1 cellular context compared by ENCODE assay signal in genomic region chr1:236604218-236605029, GRCh38.
TF ChIP-seq lines count a peak whose summit lies in the region.

Gene HEATR1 (minus strand): TSS chr1:236604516. CDS start chr1:236604095, 421 bp downstream.

TF ChIP-seq in K562, 482 proteins besides CTCF, POLR2A, EP300 and RAD21 (continued from another document and continues in another):
- TF ChIP-seq, protein P1, sequence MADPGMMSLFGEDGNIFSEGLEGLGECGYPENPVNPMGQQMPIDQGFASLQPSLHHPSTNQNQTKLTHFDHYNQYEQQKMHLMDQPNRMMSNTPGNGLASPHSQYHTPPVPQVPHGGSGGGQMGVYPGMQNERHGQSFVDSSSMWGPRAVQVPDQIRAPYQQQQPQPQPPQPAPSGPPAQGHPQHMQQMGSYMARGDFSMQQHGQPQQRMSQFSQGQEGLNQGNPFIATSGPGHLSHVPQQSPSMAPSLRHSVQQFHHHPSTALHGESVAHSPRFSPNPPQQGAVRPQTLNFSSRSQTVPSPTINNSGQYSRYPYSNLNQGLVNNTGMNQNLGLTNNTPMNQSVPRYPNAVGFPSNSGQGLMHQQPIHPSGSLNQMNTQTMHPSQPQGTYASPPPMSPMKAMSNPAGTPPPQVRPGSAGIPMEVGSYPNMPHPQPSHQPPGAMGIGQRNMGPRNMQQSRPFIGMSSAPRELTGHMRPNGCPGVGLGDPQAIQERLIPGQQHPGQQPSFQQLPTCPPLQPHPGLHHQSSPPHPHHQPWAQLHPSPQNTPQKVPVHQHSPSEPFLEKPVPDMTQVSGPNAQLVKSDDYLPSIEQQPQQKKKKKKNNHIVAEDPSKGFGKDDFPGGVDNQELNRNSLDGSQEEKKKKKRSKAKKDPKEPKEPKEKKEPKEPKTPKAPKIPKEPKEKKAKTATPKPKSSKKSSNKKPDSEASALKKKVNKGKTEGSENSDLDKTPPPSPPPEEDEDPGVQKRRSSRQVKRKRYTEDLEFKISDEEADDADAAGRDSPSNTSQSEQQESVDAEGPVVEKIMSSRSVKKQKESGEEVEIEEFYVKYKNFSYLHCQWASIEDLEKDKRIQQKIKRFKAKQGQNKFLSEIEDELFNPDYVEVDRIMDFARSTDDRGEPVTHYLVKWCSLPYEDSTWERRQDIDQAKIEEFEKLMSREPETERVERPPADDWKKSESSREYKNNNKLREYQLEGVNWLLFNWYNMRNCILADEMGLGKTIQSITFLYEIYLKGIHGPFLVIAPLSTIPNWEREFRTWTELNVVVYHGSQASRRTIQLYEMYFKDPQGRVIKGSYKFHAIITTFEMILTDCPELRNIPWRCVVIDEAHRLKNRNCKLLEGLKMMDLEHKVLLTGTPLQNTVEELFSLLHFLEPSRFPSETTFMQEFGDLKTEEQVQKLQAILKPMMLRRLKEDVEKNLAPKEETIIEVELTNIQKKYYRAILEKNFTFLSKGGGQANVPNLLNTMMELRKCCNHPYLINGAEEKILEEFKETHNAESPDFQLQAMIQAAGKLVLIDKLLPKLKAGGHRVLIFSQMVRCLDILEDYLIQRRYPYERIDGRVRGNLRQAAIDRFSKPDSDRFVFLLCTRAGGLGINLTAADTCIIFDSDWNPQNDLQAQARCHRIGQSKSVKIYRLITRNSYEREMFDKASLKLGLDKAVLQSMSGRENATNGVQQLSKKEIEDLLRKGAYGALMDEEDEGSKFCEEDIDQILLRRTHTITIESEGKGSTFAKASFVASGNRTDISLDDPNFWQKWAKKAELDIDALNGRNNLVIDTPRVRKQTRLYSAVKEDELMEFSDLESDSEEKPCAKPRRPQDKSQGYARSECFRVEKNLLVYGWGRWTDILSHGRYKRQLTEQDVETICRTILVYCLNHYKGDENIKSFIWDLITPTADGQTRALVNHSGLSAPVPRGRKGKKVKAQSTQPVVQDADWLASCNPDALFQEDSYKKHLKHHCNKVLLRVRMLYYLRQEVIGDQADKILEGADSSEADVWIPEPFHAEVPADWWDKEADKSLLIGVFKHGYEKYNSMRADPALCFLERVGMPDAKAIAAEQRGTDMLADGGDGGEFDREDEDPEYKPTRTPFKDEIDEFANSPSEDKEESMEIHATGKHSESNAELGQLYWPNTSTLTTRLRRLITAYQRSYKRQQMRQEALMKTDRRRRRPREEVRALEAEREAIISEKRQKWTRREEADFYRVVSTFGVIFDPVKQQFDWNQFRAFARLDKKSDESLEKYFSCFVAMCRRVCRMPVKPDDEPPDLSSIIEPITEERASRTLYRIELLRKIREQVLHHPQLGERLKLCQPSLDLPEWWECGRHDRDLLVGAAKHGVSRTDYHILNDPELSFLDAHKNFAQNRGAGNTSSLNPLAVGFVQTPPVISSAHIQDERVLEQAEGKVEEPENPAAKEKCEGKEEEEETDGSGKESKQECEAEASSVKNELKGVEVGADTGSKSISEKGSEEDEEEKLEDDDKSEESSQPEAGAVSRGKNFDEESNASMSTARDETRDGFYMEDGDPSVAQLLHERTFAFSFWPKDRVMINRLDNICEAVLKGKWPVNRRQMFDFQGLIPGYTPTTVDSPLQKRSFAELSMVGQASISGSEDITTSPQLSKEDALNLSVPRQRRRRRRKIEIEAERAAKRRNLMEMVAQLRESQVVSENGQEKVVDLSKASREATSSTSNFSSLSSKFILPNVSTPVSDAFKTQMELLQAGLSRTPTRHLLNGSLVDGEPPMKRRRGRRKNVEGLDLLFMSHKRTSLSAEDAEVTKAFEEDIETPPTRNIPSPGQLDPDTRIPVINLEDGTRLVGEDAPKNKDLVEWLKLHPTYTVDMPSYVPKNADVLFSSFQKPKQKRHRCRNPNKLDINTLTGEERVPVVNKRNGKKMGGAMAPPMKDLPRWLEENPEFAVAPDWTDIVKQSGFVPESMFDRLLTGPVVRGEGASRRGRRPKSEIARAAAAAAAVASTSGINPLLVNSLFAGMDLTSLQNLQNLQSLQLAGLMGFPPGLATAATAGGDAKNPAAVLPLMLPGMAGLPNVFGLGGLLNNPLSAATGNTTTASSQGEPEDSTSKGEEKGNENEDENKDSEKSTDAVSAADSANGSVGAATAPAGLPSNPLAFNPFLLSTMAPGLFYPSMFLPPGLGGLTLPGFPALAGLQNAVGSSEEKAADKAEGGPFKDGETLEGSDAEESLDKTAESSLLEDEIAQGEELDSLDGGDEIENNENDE (IDR thresholded peaks at IDR 0.05; ENCODE audit: low read depth, low read length): no peak
- TF ChIP-seq FOS (IDR thresholded peaks at IDR 0.05; ENCODE audit: extremely low read depth, insufficient read length): no peak
- TF ChIP-seq CXXC5 (CRISPR knock-in tag; IDR thresholded peaks at IDR 0.05): peak; percentile 73
- TF ChIP-seq ZNF644 (tag; IDR thresholded peaks at IDR 0.05; ENCODE audit: low read depth): no peak
- no peak for TF ChIP-seq NFIX (CRISPR knock-in tag; IDR thresholded peaks at IDR 0.05; ENCODE audit: low read depth)
- no peak for TF ChIP-seq MAFG (tag; conservative IDR thresholded peaks at IDR 0.05)
- no peak for TF ChIP-seq ZNF740 (CRISPR knock-in tag; IDR thresholded peaks at IDR 0.05)
- no peak for TF ChIP-seq ZNF740 (tag; IDR thresholded peaks at IDR 0.05)
- TF ChIP-seq SMARCC2 (IDR thresholded peaks at IDR 0.05; ENCODE audit: low read depth): no peak
- TF ChIP-seq EHMT2 (IDR thresholded peaks at IDR 0.05): 0 out of 2 replicates have a peak, but pooled peaks have one; percentile 15
- TF ChIP-seq ZFP1 (CRISPR knock-in tag; IDR thresholded peaks at IDR 0.05): no peak
- TF ChIP-seq RBBP5 (IDR thresholded peaks at IDR 0.05; ENCODE audit: borderline replicate concordance, insufficient read depth, low read length, poor library complexity, severe bottlenecking): peak; percentile 91
- TF ChIP-seq SIN3A (IDR thresholded peaks at IDR 0.05; ENCODE audit: borderline replicate concordance in 2 of 2, control insufficient read depth in 1 of 2, low read depth in 2 of 2, low read length in 2 of 2): peak; percentile 98 to 99
- TF ChIP-seq RB1 (IDR thresholded peaks at IDR 0.05; ENCODE audit: low read depth): peak; percentile 68; the same call in 1 of the 2 replicates
- TF ChIP-seq, protein P2, sequence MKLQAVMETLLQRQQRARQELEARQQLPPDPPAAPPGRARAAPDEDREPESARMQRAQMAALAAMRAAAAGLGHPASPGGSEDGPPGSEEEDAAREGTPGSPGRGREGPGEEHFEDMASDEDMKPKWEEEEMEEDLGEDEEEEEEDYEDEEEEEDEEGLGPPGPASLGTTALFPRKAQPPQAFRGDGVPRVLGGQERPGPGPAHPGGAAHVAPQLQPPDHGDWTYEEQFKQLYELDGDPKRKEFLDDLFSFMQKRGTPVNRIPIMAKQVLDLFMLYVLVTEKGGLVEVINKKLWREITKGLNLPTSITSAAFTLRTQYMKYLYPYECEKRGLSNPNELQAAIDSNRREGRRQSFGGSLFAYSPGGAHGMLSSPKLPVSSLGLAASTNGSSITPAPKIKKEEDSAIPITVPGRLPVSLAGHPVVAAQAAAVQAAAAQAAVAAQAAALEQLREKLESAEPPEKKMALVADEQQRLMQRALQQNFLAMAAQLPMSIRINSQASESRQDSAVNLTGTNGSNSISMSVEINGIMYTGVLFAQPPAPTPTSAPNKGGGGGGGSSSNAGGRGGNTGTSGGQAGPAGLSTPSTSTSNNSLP (IDR thresholded peaks at IDR 0.05; ENCODE audit: borderline replicate concordance, low read depth, low read length): no peak
- TF ChIP-seq, protein P3, sequence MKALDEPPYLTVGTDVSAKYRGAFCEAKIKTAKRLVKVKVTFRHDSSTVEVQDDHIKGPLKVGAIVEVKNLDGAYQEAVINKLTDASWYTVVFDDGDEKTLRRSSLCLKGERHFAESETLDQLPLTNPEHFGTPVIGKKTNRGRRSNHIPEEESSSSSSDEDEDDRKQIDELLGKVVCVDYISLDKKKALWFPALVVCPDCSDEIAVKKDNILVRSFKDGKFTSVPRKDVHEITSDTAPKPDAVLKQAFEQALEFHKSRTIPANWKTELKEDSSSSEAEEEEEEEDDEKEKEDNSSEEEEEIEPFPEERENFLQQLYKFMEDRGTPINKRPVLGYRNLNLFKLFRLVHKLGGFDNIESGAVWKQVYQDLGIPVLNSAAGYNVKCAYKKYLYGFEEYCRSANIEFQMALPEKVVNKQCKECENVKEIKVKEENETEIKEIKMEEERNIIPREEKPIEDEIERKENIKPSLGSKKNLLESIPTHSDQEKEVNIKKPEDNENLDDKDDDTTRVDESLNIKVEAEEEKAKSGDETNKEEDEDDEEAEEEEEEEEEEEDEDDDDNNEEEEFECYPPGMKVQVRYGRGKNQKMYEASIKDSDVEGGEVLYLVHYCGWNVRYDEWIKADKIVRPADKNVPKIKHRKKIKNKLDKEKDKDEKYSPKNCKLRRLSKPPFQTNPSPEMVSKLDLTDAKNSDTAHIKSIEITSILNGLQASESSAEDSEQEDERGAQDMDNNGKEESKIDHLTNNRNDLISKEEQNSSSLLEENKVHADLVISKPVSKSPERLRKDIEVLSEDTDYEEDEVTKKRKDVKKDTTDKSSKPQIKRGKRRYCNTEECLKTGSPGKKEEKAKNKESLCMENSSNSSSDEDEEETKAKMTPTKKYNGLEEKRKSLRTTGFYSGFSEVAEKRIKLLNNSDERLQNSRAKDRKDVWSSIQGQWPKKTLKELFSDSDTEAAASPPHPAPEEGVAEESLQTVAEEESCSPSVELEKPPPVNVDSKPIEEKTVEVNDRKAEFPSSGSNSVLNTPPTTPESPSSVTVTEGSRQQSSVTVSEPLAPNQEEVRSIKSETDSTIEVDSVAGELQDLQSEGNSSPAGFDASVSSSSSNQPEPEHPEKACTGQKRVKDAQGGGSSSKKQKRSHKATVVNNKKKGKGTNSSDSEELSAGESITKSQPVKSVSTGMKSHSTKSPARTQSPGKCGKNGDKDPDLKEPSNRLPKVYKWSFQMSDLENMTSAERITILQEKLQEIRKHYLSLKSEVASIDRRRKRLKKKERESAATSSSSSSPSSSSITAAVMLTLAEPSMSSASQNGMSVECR (CRISPR knock-in tag; IDR thresholded peaks at IDR 0.05): peak; percentile 99
- TF ChIP-seq ZNF551 (CRISPR knock-in tag; IDR thresholded peaks at IDR 0.05): no peak
- no peak for TF ChIP-seq CBX2 (IDR thresholded peaks at IDR 0.05; ENCODE audit: insufficient read depth, low read length, poor library complexity, severe bottlenecking)
- TF ChIP-seq, protein P4, sequence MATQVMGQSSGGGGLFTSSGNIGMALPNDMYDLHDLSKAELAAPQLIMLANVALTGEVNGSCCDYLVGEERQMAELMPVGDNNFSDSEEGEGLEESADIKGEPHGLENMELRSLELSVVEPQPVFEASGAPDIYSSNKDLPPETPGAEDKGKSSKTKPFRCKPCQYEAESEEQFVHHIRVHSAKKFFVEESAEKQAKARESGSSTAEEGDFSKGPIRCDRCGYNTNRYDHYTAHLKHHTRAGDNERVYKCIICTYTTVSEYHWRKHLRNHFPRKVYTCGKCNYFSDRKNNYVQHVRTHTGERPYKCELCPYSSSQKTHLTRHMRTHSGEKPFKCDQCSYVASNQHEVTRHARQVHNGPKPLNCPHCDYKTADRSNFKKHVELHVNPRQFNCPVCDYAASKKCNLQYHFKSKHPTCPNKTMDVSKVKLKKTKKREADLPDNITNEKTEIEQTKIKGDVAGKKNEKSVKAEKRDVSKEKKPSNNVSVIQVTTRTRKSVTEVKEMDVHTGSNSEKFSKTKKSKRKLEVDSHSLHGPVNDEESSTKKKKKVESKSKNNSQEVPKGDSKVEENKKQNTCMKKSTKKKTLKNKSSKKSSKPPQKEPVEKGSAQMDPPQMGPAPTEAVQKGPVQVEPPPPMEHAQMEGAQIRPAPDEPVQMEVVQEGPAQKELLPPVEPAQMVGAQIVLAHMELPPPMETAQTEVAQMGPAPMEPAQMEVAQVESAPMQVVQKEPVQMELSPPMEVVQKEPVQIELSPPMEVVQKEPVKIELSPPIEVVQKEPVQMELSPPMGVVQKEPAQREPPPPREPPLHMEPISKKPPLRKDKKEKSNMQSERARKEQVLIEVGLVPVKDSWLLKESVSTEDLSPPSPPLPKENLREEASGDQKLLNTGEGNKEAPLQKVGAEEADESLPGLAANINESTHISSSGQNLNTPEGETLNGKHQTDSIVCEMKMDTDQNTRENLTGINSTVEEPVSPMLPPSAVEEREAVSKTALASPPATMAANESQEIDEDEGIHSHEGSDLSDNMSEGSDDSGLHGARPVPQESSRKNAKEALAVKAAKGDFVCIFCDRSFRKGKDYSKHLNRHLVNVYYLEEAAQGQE (CRISPR knock-in tag; IDR thresholded peaks at IDR 0.05; ENCODE audit: low read depth): no peak; the same call in 1 of the 2 replicates
- TF ChIP-seq FOXJ3 (CRISPR knock-in tag; IDR thresholded peaks at IDR 0.05): no peak
- peak; percentile 86 for TF ChIP-seq LCOR (CRISPR knock-in tag; IDR thresholded peaks at IDR 0.05)
- no peak for TF ChIP-seq ZNF23 (CRISPR knock-in tag; IDR thresholded peaks at IDR 0.05)
- no peak for TF ChIP-seq HEY1 (CRISPR knock-in tag; IDR thresholded peaks at IDR 0.05; ENCODE audit: borderline replicate concordance)
- no peak for TF ChIP-seq NFRKB (IDR thresholded peaks at IDR 0.05; ENCODE audit: low read depth)
- TF ChIP-seq NCOA4 (IDR thresholded peaks at IDR 0.05; ENCODE audit: partially characterized antibody): no peak
